In the genomic region with DNA sequence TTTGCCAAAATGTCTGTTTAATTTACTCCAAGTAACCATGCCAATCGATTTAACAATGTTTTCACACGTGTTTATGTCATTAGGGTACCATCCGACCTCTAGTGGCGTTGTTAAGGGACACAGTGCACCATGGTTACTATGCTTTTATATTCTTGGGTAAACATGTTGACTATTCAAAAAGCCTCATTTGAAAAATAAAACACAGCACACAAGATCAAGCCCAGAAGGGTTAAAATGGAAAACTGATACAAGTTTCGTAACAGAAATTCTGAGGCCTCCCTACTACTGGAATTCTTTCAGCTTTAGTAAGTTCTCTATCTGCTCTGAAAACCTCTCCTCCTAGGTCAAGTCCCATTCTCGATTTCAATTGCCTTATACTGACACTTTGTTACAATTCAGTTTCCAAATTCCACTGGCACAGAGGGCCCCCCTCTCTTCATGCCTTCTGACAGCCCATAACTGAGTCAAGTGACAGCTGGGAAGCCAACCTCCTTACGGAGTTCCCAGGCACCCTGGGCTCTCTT, we compare ENCODE assay signal across 8 cellular contexts. TPM values are rescaled to one million over a fixed set of nuclear protein-coding genes. Genes with fewer than 3 reads are reported as not detected.
A peak's percentile ranks its signal among the peaks of the same experiment; 100 is the strongest.
DNase-seq lines count a peak whose midpoint lies in the region; ATAC-seq and TF ChIP-seq lines count a peak whose summit lies in the region.

No MANE protein-coding gene starts in this region.

- no peak for ATAC-seq in HG03280 (IDR thresholded peaks at IDR 0.05; ENCODE audit: unreplicated experiment)
- no peak for ATAC-seq in HG03045 (IDR thresholded peaks at IDR 0.05; ENCODE audit: unreplicated experiment)

- H3K9me3 Mint-ChIP-seq in chondrocyte (ENCODE audit: low read depth): peaks cover 5% of the 10 kb centered on the region

- H3K36me3 Mint-ChIP-seq in chondrocyte (ENCODE audit: low read depth): peaks cover 4% of the 10 kb centered on the region

- DNase-seq in Ammon's horn (ENCODE audit: low spot score): peak; percentile 53
- DNase-seq in chondrocyte (ENCODE audit: low spot score): no peak
- DNase-seq in midbrain (lab: John Stamatoyannopoulos, UW): peak; percentile 53
- DNase-seq in GM19238 (ENCODE audit: insufficient read length, low spot score): no peak

- H3K4me1 Mint-ChIP-seq in chondrocyte (ENCODE audit: low read depth): peaks cover 41% of the 10 kb centered on the region

- H3K27ac Mint-ChIP-seq in chondrocyte (ENCODE audit: unreplicated experiment): peak overlapping the region; percentile 87

- H3K4me3 ChIP-seq in GM12875 (ENCODE audit: low read depth, low read length): no peak overlapping the region

- peak overlapping the region; percentile 76 for H3K4me3 Mint-ChIP-seq in chondrocyte (ENCODE audit: unreplicated experiment)

- no peaks in the 10 kb centered on the region for H3K27me3 Mint-ChIP-seq in chondrocyte (ENCODE audit: low read depth)

- TF ChIP-seq CTCF in GM12875 (IDR thresholded peaks at IDR 0.05; ENCODE audit: borderline replicate concordance, insufficient read depth, low read depth, low read length): peak; percentile 11; the same call in 1 of the 2 replicates
- peak; percentile 67 for TF ChIP-seq CTCF in chondrocyte (IDR thresholded peaks at IDR 0.05)

TF ChIP-seq in PFSK-1, 5 proteins besides CTCF, POLR2A, EP300 and RAD21:
- TF ChIP-seq SIN3A (IDR thresholded peaks at IDR 0.05; ENCODE audit: borderline replicate concordance, insufficient read depth, low read length) (0 out of 2 replicates have a peak, but pooled peaks have one; percentile 26), FOXP2 (optimal IDR thresholded peaks at IDR 0.05; ENCODE audit: borderline replicate concordance, extremely low read depth, extremely low read length, insufficient read depth) (no peak), POLR2AphosphoS5 (IDR thresholded peaks at IDR 0.05; ENCODE audit: low read depth, low read length) (no peak), TAF1 (IDR thresholded peaks at IDR 0.05; ENCODE audit: borderline replicate concordance, insufficient read depth, low read length) (no peak)
- TF ChIP-seq, protein P1, sequence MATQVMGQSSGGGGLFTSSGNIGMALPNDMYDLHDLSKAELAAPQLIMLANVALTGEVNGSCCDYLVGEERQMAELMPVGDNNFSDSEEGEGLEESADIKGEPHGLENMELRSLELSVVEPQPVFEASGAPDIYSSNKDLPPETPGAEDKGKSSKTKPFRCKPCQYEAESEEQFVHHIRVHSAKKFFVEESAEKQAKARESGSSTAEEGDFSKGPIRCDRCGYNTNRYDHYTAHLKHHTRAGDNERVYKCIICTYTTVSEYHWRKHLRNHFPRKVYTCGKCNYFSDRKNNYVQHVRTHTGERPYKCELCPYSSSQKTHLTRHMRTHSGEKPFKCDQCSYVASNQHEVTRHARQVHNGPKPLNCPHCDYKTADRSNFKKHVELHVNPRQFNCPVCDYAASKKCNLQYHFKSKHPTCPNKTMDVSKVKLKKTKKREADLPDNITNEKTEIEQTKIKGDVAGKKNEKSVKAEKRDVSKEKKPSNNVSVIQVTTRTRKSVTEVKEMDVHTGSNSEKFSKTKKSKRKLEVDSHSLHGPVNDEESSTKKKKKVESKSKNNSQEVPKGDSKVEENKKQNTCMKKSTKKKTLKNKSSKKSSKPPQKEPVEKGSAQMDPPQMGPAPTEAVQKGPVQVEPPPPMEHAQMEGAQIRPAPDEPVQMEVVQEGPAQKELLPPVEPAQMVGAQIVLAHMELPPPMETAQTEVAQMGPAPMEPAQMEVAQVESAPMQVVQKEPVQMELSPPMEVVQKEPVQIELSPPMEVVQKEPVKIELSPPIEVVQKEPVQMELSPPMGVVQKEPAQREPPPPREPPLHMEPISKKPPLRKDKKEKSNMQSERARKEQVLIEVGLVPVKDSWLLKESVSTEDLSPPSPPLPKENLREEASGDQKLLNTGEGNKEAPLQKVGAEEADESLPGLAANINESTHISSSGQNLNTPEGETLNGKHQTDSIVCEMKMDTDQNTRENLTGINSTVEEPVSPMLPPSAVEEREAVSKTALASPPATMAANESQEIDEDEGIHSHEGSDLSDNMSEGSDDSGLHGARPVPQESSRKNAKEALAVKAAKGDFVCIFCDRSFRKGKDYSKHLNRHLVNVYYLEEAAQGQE (IDR thresholded peaks at IDR 0.05; ENCODE audit: insufficient read depth in 1 of 2, low read depth in 2 of 2, low read length in 2 of 2): no peak
TF ChIP-seq in PFSK-1: peak in this region for 1.

RNA-seq across cellular contexts. Expression of a gene that starts 2.1 kb away (rescaled TPM):
- polyA plus RNA-seq in PFSK-1 (2012; ENCODE audit: insufficient read length, low read depth): 30.5 TPM
- total RNA-seq in chondrocyte: 26.0 to 32.9 TPM (median 26.5 TPM) in 3 replicates

Comparison
In these comparisons a context has a peak if more than half of its experiments do, and no peak if none do; other contexts are left out.
1. DNase-seq: peak in Ammon's horn (single experiment) and midbrain (single experiment); none in chondrocyte (single experiment) and GM19238 (single experiment).